In the genomic region with DNA sequence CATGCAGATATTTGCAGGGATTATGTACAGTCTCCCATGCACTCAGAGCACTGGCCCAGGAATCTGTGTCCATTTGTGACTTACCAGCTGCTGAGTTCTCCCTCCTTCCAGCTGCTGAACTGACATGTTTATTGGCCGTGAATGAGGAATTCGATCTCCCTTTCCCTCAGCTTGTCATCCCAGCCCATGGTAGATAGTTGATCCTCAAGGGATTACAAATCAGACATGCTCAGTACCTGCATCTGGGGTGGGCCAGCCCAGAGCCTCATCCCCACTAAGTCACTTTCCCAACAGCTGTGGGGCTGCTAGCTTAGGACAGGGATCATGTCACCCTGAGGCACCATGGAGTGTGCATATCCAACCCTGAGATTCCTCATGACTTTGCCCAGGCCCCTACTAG, we compare ENCODE assay signal across 23 cellular contexts.
"Had no signal": no experiment of that assay in that cellular context is flagged by ENCODE, and none has a peak within 500 bp of the region (broad histone marks: within the 10 kb centered on the region; RNA-seq: fewer than 3 reads in every experiment).

No MANE protein-coding gene starts in this region.

- H3K27me3 ChIP-seq: ovary, right lobe of liver, sigmoid colon, stomach, thyroid gland, tibial nerve, upper lobe of left lung, vagina had no signal

- ATAC-seq: natural killer cell; psoas muscle; right cardiac atrium; right lobe of liver; stimulated activated effector memory CD8-positive, alpha-beta T cell treated with anti-CD3 and anti-CD28 coated beads, Interleukin-12 subunit alpha, Interleukin-12 subunit beta, amount 100 ng/mL, for 72 hours; stimulated activated naive B cell treated with anti-CD40 and anti-IgM and Interleukin-4, amounts not matched to agents 10 μg/mL and 1 μg/mL and 100 μg/mL, for 72 hours had no signal

- H2AFZ ChIP-seq: parathyroid adenoma had no signal

- H3K4me3 ChIP-seq: ovary, psoas muscle, right lobe of liver, sigmoid colon, stomach, thoracic aorta, thyroid gland, tibial nerve, upper lobe of left lung, vagina had no signal

- DNase-seq: natural killer cell; occipital lobe; ovary; psoas muscle; right cardiac atrium; right lobe of liver; sigmoid colon; small intestine; stimulated activated CD4-positive, alpha-beta T cell treated with anti-CD3 and anti-CD28 coated beads, Interleukin-15, amount 100 ng/mL, for 24 hours; stimulated activated CD4-positive, alpha-beta T cell treated with anti-CD3 and anti-CD28 coated beads, Interleukin-2, amount 100 ng/mL, for 24 hours; stimulated activated CD4-positive, alpha-beta T cell treated with anti-CD3 and anti-CD28 coated beads, Interleukin-2, amount 100 ng/mL, for 48 hours; stimulated activated CD4-positive, alpha-beta T cell treated with anti-CD3 and anti-CD28 coated beads, Interleukin-4, amount 100 ng/mL, for 24 hours; stimulated activated naive B cell treated with anti-CD40 and anti-IgM and Interleukin-4, amounts not matched to agents 10 μg/mL and 1 μg/mL and 100 μg/mL, for 72 hours; stimulated activated naive CD4-positive, alpha-beta T cell treated with Interleukin-2 at 50 U/mL for 16 hours; stomach; thyroid gland; trophoblast cell; upper lobe of left lung had no signal

- H3K4me1 ChIP-seq: parathyroid adenoma, psoas muscle, right lobe of liver, sigmoid colon, stomach, thyroid gland, tibial nerve, upper lobe of left lung, vagina had no signal

- H3K9ac ChIP-seq: parathyroid adenoma had no signal

- H3K36me3 ChIP-seq: ovary, right lobe of liver, sigmoid colon, stomach, thoracic aorta, thyroid gland, tibial nerve, upper lobe of left lung, vagina had no signal

- H3K9me3 ChIP-seq: ovary, psoas muscle, right lobe of liver, sigmoid colon, stomach, thoracic aorta, thyroid gland, tibial nerve, upper lobe of left lung, vagina had no signal

- H3K27ac ChIP-seq: ovary, parathyroid adenoma, psoas muscle, right lobe of liver, sigmoid colon, stomach, thoracic aorta, thyroid gland, tibial nerve, upper lobe of left lung, vagina had no signal
